Comparison of ENCODE assay signal across 1 cellular context in the genomic region with DNA sequence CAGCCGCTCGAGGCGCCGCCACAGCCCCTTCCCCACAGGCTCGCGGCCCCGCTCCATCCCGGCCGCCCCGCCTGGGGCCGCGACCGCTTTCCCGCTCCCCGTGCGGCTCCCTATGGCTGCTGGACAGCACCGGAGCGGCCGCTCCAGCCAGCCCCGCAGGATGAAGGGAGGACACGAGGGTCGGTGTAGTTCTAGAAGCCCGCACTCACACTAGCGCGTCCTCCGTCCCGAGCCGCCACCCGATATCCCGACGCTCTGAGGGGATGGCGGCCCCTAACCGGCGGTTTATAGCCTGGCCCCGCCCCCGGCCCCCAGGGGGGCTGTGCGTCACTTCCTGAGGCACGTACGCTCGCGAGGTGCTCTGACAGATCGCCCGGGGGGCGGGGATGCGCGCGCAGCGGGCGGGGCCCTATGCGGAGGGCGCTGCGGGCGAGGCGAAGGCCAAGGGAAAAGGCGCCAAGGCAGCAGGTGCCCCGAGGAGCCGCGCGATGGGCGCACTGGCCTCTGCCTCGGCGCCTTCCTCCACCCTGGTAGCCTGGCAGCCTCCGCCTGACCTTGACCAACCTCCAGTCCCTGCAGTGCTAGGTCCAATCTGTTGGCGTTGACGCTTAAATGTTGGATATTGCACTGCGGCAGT.
A peak's percentile ranks its signal among the peaks of the same experiment; 100 is the strongest.
TF ChIP-seq lines count a peak whose summit lies in the region.

A gene (minus strand): TSS at position 257 of the 637 bp plus-strand sequence. CDS start 4,991 bp downstream, outside the sequence.

TF ChIP-seq in HepG2, 621 proteins besides CTCF, POLR2A, EP300 and RAD21 (continued from another document):
- TF ChIP-seq SATB2 (CRISPR knock-in tag; IDR thresholded peaks at IDR 0.05) (no peak), KLF16 (CRISPR knock-in tag; IDR thresholded peaks at IDR 0.05) (peak; percentile 75 to 99; a peak in 3 of 4 replicates), SMARCE1 (IDR thresholded peaks at IDR 0.05; ENCODE audit: borderline replicate concordance) (no peak), CEBPB (IDR thresholded peaks at IDR 0.05; ENCODE audit: borderline replicate concordance, low read depth, low read length) (no peak), NFIC (IDR thresholded peaks at IDR 0.05; ENCODE audit: low read length) (peak; percentile 49; the same call in 1 of the 2 replicates), GABPB1 (CRISPR knock-in tag; IDR thresholded peaks at IDR 0.05) (peak; percentile 97), ZNF556 (CRISPR knock-in tag; IDR thresholded peaks at IDR 0.05; ENCODE audit: borderline replicate concordance) (peak; percentile 14; the same call in 1 of the 2 replicates), KDM2A (CRISPR knock-in tag; IDR thresholded peaks at IDR 0.05; ENCODE audit: borderline replicate concordance, low read depth) (peak; percentile 90; the same call in 1 of the 2 replicates), NR1H2 (CRISPR knock-in tag; IDR thresholded peaks at IDR 0.05; ENCODE audit: borderline replicate concordance, low read depth) (no peak), ZNF570 (CRISPR knock-in tag; IDR thresholded peaks at IDR 0.05; ENCODE audit: borderline replicate concordance) (no peak), AKAP8 (CRISPR knock-in tag; IDR thresholded peaks at IDR 0.05) (peak; percentile 79), ZNF317 (CRISPR knock-in tag; IDR thresholded peaks at IDR 0.05) (peak; percentile 84), ZNF766 (CRISPR knock-in tag; IDR thresholded peaks at IDR 0.05; ENCODE audit: borderline replicate concordance) (peak; percentile 82; the same call in 1 of the 2 replicates), ZBTB21 (CRISPR knock-in tag; IDR thresholded peaks at IDR 0.05) (peak; percentile 71; the same call in 1 of the 2 replicates), SMYD3 (CRISPR knock-in tag; IDR thresholded peaks at IDR 0.05) (peak; percentile 68; the same call in 1 of the 2 replicates), CREM (IDR thresholded peaks at IDR 0.05) (peak; percentile 91), CREM (CRISPR knock-in tag; IDR thresholded peaks at IDR 0.05) (peak; percentile 76), ERF (CRISPR knock-in tag; IDR thresholded peaks at IDR 0.05) (peak; percentile 90), NFKB2 (CRISPR knock-in tag; IDR thresholded peaks at IDR 0.05; ENCODE audit: borderline replicate concordance) (peak; percentile 74; the same call in 1 of the 2 replicates), TOPORS (CRISPR knock-in tag; IDR thresholded peaks at IDR 0.05) (peak; percentile 74; the same call in 1 of the 2 replicates), ZNF572 (CRISPR knock-in tag; IDR thresholded peaks at IDR 0.05) (peak; percentile 77; the same call in 1 of the 2 replicates), ZNF282 (IDR thresholded peaks at IDR 0.05; ENCODE audit: partially characterized antibody) (no peak)
- TF ChIP-seq, protein P1, sequence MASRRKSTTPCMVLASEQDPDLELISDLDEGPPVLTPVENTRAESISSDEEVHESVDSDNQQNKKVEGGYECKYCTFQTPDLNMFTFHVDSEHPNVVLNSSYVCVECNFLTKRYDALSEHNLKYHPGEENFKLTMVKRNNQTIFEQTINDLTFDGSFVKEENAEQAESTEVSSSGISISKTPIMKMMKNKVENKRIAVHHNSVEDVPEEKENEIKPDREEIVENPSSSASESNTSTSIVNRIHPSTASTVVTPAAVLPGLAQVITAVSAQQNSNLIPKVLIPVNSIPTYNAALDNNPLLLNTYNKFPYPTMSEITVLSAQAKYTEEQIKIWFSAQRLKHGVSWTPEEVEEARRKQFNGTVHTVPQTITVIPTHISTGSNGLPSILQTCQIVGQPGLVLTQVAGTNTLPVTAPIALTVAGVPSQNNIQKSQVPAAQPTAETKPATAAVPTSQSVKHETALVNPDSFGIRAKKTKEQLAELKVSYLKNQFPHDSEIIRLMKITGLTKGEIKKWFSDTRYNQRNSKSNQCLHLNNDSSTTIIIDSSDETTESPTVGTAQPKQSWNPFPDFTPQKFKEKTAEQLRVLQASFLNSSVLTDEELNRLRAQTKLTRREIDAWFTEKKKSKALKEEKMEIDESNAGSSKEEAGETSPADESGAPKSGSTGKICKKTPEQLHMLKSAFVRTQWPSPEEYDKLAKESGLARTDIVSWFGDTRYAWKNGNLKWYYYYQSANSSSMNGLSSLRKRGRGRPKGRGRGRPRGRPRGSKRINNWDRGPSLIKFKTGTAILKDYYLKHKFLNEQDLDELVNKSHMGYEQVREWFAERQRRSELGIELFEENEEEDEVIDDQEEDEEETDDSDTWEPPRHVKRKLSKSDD (CRISPR knock-in tag; IDR thresholded peaks at IDR 0.05; ENCODE audit: low read depth), result peak; percentile 74; the same call in 1 of the 2 replicates
- TF ChIP-seq, protein P2, sequence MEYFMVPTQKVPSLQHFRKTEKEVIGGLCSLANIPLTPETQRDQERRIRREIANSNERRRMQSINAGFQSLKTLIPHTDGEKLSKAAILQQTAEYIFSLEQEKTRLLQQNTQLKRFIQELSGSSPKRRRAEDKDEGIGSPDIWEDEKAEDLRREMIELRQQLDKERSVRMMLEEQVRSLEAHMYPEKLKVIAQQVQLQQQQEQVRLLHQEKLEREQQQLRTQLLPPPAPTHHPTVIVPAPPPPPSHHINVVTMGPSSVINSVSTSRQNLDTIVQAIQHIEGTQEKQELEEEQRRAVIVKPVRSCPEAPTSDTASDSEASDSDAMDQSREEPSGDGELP (IDR thresholded peaks at IDR 0.05; ENCODE audit: borderline replicate concordance, low read depth), result peak; percentile 26; the same call in 1 of the 2 replicates
- TF ChIP-seq, protein P3, sequence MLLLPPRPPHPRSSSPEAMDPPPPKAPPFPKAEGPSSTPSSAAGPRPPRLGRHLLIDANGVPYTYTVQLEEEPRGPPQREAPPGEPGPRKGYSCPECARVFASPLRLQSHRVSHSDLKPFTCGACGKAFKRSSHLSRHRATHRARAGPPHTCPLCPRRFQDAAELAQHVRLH (CRISPR knock-in tag; IDR thresholded peaks at IDR 0.05; ENCODE audit: borderline replicate concordance, low read depth), result peak; percentile 81
- TF ChIP-seq, protein P4, sequence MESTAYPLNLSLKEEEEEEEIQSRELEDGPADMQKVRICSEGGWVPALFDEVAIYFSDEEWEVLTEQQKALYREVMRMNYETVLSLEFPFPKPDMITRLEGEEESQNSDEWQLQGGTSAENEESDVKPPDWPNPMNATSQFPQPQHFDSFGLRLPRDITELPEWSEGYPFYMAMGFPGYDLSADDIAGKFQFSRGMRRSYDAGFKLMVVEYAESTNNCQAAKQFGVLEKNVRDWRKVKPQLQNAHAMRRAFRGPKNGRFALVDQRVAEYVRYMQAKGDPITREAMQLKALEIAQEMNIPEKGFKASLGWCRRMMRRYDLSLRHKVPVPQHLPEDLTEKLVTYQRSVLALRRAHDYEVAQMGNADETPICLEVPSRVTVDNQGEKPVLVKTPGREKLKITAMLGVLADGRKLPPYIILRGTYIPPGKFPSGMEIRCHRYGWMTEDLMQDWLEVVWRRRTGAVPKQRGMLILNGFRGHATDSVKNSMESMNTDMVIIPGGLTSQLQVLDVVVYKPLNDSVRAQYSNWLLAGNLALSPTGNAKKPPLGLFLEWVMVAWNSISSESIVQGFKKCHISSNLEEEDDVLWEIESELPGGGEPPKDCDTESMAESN (CRISPR knock-in tag; conservative IDR thresholded peaks at IDR 0.05), result peak; percentile 87
- TF ChIP-seq, protein P5, sequence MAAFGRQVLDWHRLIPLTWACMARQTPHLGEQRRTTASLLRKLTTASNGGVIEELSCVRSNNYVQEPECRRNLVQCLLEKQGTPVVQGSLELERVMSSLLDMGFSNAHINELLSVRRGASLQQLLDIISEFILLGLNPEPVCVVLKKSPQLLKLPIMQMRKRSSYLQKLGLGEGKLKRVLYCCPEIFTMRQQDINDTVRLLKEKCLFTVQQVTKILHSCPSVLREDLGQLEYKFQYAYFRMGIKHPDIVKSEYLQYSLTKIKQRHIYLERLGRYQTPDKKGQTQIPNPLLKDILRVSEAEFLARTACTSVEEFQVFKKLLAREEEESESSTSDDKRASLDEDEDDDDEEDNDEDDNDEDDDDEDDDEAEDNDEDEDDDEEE (CRISPR knock-in tag; IDR thresholded peaks at IDR 0.05), result peak; percentile 80; the same call in 1 of the 2 replicates
- TF ChIP-seq, protein P6, sequence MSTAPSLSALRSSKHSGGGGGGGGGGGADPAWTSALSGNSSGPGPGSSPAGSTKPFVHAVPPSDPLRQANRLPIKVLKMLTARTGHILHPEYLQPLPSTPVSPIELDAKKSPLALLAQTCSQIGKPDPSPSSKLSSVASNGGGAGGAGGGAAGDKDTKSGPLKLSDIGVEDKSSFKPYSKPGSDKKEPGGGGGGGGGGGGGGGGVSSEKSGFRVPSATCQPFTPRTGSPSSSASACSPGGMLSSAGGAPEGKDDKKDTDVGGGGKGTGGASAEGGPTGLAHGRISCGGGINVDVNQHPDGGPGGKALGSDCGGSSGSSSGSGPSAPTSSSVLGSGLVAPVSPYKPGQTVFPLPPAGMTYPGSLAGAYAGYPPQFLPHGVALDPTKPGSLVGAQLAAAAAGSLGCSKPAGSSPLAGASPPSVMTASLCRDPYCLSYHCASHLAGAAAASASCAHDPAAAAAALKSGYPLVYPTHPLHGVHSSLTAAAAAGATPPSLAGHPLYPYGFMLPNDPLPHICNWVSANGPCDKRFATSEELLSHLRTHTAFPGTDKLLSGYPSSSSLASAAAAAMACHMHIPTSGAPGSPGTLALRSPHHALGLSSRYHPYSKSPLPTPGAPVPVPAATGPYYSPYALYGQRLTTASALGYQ (CRISPR knock-in tag; IDR thresholded peaks at IDR 0.05), result peak; percentile 44; the same call in 1 of the 2 replicates
- TF ChIP-seq, protein P7, sequence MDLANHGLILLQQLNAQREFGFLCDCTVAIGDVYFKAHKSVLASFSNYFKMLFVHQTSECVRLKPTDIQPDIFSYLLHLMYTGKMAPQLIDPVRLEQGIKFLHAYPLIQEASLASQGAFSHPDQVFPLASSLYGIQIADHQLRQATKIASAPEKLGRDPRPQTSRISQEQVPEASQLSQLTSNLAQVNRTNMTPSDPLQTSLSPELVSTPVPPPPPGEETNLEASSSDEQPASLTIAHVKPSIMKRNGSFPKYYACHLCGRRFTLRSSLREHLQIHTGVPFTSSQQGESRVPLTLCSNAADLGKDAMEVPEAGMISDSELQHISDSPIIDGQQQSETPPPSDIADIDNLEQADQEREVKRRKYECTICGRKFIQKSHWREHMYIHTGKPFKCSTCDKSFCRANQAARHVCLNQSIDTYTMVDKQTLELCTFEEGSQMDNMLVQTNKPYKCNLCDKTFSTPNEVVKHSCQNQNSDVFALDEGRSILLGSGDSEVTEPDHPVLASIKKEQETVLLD (CRISPR knock-in tag; IDR thresholded peaks at IDR 0.05; ENCODE audit: low read depth), result peak; percentile 89
